Comparison of ENCODE assay signal across 1 cellular context in the genomic region with DNA sequence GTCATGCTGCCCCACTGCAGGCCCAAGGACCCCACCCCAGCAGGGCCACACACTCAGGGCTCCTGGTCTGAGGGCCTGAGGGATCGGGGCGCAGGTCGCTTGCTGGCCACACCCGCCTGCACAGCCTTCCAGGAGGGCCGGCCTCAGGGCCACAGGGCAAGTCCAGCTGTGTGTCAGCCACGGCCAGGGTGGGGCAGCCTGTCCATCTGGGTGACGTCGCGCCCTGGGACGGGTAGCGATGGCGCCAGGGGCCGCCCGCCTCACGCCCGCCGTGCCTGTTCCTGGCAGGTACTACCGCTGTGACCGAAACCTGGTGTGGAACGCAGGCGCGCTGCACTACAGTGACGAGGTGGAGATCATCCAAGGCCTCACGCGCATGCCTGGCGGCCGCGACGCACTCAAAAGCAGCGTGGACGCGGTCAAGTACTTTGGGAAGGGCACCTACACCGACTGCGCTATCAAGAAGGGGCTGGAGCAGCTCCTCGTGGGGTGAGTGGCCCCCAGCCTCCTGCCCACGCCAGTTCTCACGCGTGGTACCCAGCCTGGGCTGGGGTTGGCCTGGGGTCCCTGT.
TF ChIP-seq lines count a peak whose summit lies in the region.

No MANE protein-coding gene starts in this region.

TF ChIP-seq in K562, 482 proteins besides CTCF, POLR2A, EP300 and RAD21 (continues in another document):
- TF ChIP-seq, protein P1, sequence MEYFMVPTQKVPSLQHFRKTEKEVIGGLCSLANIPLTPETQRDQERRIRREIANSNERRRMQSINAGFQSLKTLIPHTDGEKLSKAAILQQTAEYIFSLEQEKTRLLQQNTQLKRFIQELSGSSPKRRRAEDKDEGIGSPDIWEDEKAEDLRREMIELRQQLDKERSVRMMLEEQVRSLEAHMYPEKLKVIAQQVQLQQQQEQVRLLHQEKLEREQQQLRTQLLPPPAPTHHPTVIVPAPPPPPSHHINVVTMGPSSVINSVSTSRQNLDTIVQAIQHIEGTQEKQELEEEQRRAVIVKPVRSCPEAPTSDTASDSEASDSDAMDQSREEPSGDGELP (CRISPR knock-in tag; IDR thresholded peaks at IDR 0.05; ENCODE audit: borderline replicate concordance), result peak; percentile 91
- TF ChIP-seq, protein P2, sequence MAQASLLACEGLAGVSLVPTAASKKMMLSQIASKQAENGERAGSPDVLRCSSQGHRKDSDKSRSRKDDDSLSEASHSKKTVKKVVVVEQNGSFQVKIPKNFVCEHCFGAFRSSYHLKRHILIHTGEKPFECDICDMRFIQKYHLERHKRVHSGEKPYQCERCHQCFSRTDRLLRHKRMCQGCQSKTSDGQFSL (CRISPR knock-in tag; IDR thresholded peaks at IDR 0.05), result 0 out of 2 replicates have a peak, but pooled peaks have one; percentile 19
- TF ChIP-seq, protein P2 (tag; IDR thresholded peaks at IDR 0.05), result no peak
- no peak for TF ChIP-seq NCOA4 (IDR thresholded peaks at IDR 0.05; ENCODE audit: partially characterized antibody)
- TF ChIP-seq CBFB (CRISPR knock-in tag; IDR thresholded peaks at IDR 0.05), result 0 out of 2 replicates have a peak, but pooled peaks have one; percentile 20
- TF ChIP-seq ZNF717 (CRISPR knock-in tag; IDR thresholded peaks at IDR 0.05), result no peak
- TF ChIP-seq NRF1 (conservative IDR thresholded peaks at IDR 0.05 in 1 of 2, IDR thresholded peaks at IDR 0.05 in 1 of 2), result peak; percentile 90 to 92
- TF ChIP-seq, protein P3, sequence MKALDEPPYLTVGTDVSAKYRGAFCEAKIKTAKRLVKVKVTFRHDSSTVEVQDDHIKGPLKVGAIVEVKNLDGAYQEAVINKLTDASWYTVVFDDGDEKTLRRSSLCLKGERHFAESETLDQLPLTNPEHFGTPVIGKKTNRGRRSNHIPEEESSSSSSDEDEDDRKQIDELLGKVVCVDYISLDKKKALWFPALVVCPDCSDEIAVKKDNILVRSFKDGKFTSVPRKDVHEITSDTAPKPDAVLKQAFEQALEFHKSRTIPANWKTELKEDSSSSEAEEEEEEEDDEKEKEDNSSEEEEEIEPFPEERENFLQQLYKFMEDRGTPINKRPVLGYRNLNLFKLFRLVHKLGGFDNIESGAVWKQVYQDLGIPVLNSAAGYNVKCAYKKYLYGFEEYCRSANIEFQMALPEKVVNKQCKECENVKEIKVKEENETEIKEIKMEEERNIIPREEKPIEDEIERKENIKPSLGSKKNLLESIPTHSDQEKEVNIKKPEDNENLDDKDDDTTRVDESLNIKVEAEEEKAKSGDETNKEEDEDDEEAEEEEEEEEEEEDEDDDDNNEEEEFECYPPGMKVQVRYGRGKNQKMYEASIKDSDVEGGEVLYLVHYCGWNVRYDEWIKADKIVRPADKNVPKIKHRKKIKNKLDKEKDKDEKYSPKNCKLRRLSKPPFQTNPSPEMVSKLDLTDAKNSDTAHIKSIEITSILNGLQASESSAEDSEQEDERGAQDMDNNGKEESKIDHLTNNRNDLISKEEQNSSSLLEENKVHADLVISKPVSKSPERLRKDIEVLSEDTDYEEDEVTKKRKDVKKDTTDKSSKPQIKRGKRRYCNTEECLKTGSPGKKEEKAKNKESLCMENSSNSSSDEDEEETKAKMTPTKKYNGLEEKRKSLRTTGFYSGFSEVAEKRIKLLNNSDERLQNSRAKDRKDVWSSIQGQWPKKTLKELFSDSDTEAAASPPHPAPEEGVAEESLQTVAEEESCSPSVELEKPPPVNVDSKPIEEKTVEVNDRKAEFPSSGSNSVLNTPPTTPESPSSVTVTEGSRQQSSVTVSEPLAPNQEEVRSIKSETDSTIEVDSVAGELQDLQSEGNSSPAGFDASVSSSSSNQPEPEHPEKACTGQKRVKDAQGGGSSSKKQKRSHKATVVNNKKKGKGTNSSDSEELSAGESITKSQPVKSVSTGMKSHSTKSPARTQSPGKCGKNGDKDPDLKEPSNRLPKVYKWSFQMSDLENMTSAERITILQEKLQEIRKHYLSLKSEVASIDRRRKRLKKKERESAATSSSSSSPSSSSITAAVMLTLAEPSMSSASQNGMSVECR (CRISPR knock-in tag; IDR thresholded peaks at IDR 0.05), result 0 out of 2 replicates have a peak, but pooled peaks have one; percentile 53
- TF ChIP-seq SRSF1 (IDR thresholded peaks at IDR 0.05; ENCODE audit: low read depth, low read length), result no peak
- TF ChIP-seq, protein P4, sequence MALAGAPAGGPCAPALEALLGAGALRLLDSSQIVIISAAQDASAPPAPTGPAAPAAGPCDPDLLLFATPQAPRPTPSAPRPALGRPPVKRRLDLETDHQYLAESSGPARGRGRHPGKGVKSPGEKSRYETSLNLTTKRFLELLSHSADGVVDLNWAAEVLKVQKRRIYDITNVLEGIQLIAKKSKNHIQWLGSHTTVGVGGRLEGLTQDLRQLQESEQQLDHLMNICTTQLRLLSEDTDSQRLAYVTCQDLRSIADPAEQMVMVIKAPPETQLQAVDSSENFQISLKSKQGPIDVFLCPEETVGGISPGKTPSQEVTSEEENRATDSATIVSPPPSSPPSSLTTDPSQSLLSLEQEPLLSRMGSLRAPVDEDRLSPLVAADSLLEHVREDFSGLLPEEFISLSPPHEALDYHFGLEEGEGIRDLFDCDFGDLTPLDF (CRISPR knock-in tag; IDR thresholded peaks at IDR 0.05), result peak; percentile 46; the same call in 1 of the 2 replicates
- TF ChIP-seq, protein P5, sequence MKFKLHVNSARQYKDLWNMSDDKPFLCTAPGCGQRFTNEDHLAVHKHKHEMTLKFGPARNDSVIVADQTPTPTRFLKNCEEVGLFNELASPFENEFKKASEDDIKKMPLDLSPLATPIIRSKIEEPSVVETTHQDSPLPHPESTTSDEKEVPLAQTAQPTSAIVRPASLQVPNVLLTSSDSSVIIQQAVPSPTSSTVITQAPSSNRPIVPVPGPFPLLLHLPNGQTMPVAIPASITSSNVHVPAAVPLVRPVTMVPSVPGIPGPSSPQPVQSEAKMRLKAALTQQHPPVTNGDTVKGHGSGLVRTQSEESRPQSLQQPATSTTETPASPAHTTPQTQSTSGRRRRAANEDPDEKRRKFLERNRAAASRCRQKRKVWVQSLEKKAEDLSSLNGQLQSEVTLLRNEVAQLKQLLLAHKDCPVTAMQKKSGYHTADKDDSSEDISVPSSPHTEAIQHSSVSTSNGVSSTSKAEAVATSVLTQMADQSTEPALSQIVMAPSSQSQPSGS (CRISPR knock-in tag; IDR thresholded peaks at IDR 0.05), result peak; percentile 64; the same call in 1 of the 2 replicates
- no peak for TF ChIP-seq RCOR1 (IDR thresholded peaks at IDR 0.05; ENCODE audit: borderline replicate concordance in 1 of 2, low read depth in 2 of 2, low read length in 2 of 2)
- TF ChIP-seq ZNF511 (CRISPR knock-in tag; IDR thresholded peaks at IDR 0.05), result peak; percentile 56; the same call in 1 of the 2 replicates
- TF ChIP-seq MEIS2 (IDR thresholded peaks at IDR 0.05; ENCODE audit: partially characterized antibody), result peak; percentile 26
- TF ChIP-seq L3MBTL2 (IDR thresholded peaks at IDR 0.05), result peak; percentile 77
- no peak for TF ChIP-seq RUNX1 (IDR thresholded peaks at IDR 0.05; ENCODE audit: low read depth)
- peak; percentile 48; the same call in 1 of the 2 replicates for TF ChIP-seq SAFB (IDR thresholded peaks at IDR 0.05; ENCODE audit: borderline replicate concordance, low read depth, low read length)
- TF ChIP-seq, protein P6, sequence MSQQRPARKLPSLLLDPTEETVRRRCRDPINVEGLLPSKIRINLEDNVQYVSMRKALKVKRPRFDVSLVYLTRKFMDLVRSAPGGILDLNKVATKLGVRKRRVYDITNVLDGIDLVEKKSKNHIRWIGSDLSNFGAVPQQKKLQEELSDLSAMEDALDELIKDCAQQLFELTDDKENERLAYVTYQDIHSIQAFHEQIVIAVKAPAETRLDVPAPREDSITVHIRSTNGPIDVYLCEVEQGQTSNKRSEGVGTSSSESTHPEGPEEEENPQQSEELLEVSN (IDR thresholded peaks at IDR 0.05; ENCODE audit: borderline replicate concordance in 1 of 2, extremely low read depth in 1 of 2, insufficient read depth in 1 of 2, insufficient read length in 1 of 2, low read depth in 1 of 2, low read length in 1 of 2, poor library complexity in 1 of 2, severe bottlenecking in 1 of 2), result peak; percentile 35 to 63
- peak; percentile 57 for TF ChIP-seq MGA (IDR thresholded peaks at IDR 0.05)
- TF ChIP-seq, protein P7, sequence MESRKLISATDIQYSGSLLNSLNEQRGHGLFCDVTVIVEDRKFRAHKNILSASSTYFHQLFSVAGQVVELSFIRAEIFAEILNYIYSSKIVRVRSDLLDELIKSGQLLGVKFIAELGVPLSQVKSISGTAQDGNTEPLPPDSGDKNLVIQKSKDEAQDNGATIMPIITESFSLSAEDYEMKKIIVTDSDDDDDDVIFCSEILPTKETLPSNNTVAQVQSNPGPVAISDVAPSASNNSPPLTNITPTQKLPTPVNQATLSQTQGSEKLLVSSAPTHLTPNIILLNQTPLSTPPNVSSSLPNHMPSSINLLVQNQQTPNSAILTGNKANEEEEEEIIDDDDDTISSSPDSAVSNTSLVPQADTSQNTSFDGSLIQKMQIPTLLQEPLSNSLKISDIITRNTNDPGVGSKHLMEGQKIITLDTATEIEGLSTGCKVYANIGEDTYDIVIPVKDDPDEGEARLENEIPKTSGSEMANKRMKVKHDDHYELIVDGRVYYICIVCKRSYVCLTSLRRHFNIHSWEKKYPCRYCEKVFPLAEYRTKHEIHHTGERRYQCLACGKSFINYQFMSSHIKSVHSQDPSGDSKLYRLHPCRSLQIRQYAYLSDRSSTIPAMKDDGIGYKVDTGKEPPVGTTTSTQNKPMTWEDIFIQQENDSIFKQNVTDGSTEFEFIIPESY (CRISPR knock-in tag; IDR thresholded peaks at IDR 0.05), result peak; percentile 97
- TF ChIP-seq LCOR (CRISPR knock-in tag; IDR thresholded peaks at IDR 0.05), result no peak
- peak; percentile 79 for TF ChIP-seq ATF7 (IDR thresholded peaks at IDR 0.05)
